In genomic region chr3:53142986-53143385, GRCh38 we compare ENCODE assay signal across 1 cellular context.
TF ChIP-seq lines count a peak whose summit lies in the region.

No MANE protein-coding gene starts in this region.

TF ChIP-seq in HepG2, 621 proteins besides CTCF, POLR2A, EP300 and RAD21:
- TF ChIP-seq SP140L (CRISPR knock-in tag; IDR thresholded peaks at IDR 0.05; ENCODE audit: borderline replicate concordance) (no peak), ZNF83 (CRISPR knock-in tag; IDR thresholded peaks at IDR 0.05; ENCODE audit: borderline replicate concordance) (no peak), ZNF446 (CRISPR knock-in tag; IDR thresholded peaks at IDR 0.05) (no peak), MEF2D (CRISPR knock-in tag; IDR thresholded peaks at IDR 0.05) (no peak), NFKB2 (CRISPR knock-in tag; IDR thresholded peaks at IDR 0.05; ENCODE audit: borderline replicate concordance) (no peak), ZNF768 (CRISPR knock-in tag; IDR thresholded peaks at IDR 0.05) (no peak)
- TF ChIP-seq, protein P1, sequence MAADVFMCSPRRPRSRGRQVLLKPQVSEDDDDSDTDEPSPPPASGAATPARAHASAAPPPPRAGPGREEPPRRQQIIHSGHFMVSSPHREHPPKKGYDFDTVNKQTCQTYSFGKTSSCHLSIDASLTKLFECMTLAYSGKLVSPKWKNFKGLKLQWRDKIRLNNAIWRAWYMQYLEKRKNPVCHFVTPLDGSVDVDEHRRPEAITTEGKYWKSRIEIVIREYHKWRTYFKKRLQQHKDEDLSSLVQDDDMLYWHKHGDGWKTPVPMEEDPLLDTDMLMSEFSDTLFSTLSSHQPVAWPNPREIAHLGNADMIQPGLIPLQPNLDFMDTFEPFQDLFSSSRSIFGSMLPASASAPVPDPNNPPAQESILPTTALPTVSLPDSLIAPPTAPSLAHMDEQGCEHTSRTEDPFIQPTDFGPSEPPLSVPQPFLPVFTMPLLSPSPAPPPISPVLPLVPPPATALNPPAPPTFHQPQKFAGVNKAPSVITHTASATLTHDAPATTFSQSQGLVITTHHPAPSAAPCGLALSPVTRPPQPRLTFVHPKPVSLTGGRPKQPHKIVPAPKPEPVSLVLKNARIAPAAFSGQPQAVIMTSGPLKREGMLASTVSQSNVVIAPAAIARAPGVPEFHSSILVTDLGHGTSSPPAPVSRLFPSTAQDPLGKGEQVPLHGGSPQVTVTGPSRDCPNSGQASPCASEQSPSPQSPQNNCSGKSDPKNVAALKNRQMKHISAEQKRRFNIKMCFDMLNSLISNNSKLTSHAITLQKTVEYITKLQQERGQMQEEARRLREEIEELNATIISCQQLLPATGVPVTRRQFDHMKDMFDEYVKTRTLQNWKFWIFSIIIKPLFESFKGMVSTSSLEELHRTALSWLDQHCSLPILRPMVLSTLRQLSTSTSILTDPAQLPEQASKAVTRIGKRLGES (CRISPR knock-in tag; IDR thresholded peaks at IDR 0.05; ENCODE audit: borderline replicate concordance), result no peak
